In the genomic region with DNA sequence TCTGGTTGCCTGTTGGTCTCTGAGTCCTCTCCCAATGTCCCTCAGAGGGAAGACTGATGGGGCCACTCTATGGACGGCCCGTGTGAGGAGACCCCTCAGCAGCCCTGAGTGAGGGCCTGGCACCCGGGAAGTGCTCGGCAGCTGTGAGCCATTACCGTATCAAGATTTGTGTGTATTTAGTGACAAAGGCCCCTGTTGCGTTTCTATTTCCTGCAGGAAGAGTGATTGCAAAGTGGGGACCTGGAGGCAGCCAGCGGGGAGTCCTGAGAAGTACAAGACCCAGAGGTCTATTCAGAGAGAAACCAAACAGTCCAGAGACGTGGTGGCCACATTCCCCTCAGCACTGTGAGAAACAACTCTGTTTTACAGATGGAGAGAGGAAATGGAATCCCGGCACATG, we compare ENCODE assay signal across 23 cellular contexts. TPM values are rescaled to one million over a fixed set of nuclear protein-coding genes. Genes with fewer than 3 reads are reported as not detected.
DNase-seq lines count a peak whose midpoint lies in the region; ATAC-seq and TF ChIP-seq lines count a peak whose summit lies in the region.
"Had no signal": no experiment of that assay in that cellular context is flagged by ENCODE, and none has a peak within 500 bp of the region (broad histone marks: within the 10 kb centered on the region; RNA-seq: fewer than 3 reads in every experiment).

No MANE protein-coding gene starts in this region.

- no peak overlapping the region; the same call in 1 of the 2 replicates for H3K4me2 ChIP-seq in DND-41 (ENCODE audit: insufficient read depth, low read length)
- H3K4me2 ChIP-seq in PC-9, result peak overlapping the region; percentile 42; the same call in 1 of the 2 replicates
- no peak overlapping the region for H3K4me2 ChIP-seq in skeletal muscle satellite cell (ENCODE audit: low read length)

- no peak for TF ChIP-seq CTCF in DND-41 (IDR thresholded peaks at IDR 0.05; ENCODE audit: borderline replicate concordance, extremely low read depth, low read length, poor library complexity, severe bottlenecking)
- TF ChIP-seq CTCF in PC-9 (conservative IDR thresholded peaks at IDR 0.05), result no peak

- H3K9ac ChIP-seq in DND-41 (ENCODE audit: low read depth, low read length) (peak overlapping the region; percentile 37), skeletal muscle satellite cell (ENCODE audit: low read depth, low read length) (peak overlapping the region; percentile 35)

- H3K9me3 ChIP-seq in DND-41 (ENCODE audit: insufficient read depth, low read length, severe bottlenecking), result no peaks in the 10 kb centered on the region
- H3K9me3 ChIP-seq in PC-9 (ENCODE audit: insufficient read depth, low read depth), result no peaks in the 10 kb centered on the region
- H3K9me3 ChIP-seq in right cardiac atrium (ENCODE audit: control insufficient read depth, low read length), result no peaks in the 10 kb centered on the region
- no peaks in the 10 kb centered on the region for H3K9me3 ChIP-seq in skeletal muscle satellite cell (replicated peaks; ENCODE audit: low read length)
- H3K9me3 ChIP-seq: ovary had no signal

- no peaks in the 10 kb centered on the region for H4K20me1 ChIP-seq in DND-41 (ENCODE audit: insufficient read depth, low read length)
- H4K20me1 ChIP-seq in PC-9 (ENCODE audit: insufficient read depth), result no peaks in the 10 kb centered on the region

- 0 out of 2 replicates have a peak, but pooled peaks cover 4% of the 10 kb centered on the region for H3F3A ChIP-seq in PC-9 (ENCODE audit: insufficient read depth, low read depth)

- no peak overlapping the region; a peak in 1 of 4 replicates for H3K4me3 ChIP-seq in DND-41 (ENCODE audit: low read depth in 1 of 2, low read length in 2 of 2)
- H3K4me3 ChIP-seq in PC-9, result no peak overlapping the region
- no peak overlapping the region for H3K4me3 ChIP-seq in right cardiac atrium (ENCODE audit: low read length)
- H3K4me3 ChIP-seq in skeletal muscle satellite cell (ENCODE audit: low read length), result no peak overlapping the region
- H3K4me3 ChIP-seq: ovary had no signal

- CTCF ChIA-PET in PC-9 (lab: Charles Lee), result no interaction called here
- CTCF ChIA-PET in T-cell (lab: Charles Lee), result no interaction called here

- H3K27ac ChIP-seq in DND-41 (ENCODE audit: low read length), result peak overlapping the region; percentile 88
- peak overlapping the region; percentile 61; the same call in 1 of the 2 replicates for H3K27ac ChIP-seq in PC-9
- H3K27ac ChIP-seq in right cardiac atrium (ENCODE audit: low read length), result no peak overlapping the region
- H3K27ac ChIP-seq: ovary had no signal

- no peaks in the 10 kb centered on the region for H3K9me2 ChIP-seq in PC-9 (ENCODE audit: insufficient read depth)

- H3K27me3 ChIP-seq in DND-41 (ENCODE audit: insufficient read depth, low read length, poor library complexity) (no peaks in the 10 kb centered on the region), PC-9 (ENCODE audit: insufficient read depth, low read depth) (no peaks in the 10 kb centered on the region), right cardiac atrium (ENCODE audit: control insufficient read depth, insufficient read depth) (no peaks in the 10 kb centered on the region), skeletal muscle satellite cell (ENCODE audit: control insufficient read depth, insufficient read depth, low read length) (peaks cover 2% of the 10 kb centered on the region)
- H3K27me3 ChIP-seq: ovary had no signal

- intact Hi-C loops in PC-9 (cut with micrococcal nuclease; ENCODE audit: unreplicated experiment) (no loop called here), right cardiac atrium (cut with DNase I) (no loop called here)

- 0 out of 2 replicates have a peak overlapping the region, but pooled peaks have one; percentile 36 for H2AFZ ChIP-seq in DND-41 (ENCODE audit: low read depth, low read length)
- H2AFZ ChIP-seq in PC-9, result no peak overlapping the region

- H3K4me1 Mint-ChIP-seq in T-cell, result no peaks in the 10 kb centered on the region
- H3K4me1 Mint-ChIP-seq: CD8-positive, alpha-beta memory T cell had no signal

- POLR2A ChIA-PET in PC-9 (lab: Charles Lee; ENCODE audit: unreplicated experiment), result no interaction called here
- POLR2A ChIA-PET in T-cell (lab: Charles Lee), result no interaction called here

- peaks cover 0 to 3% of the 10 kb centered on the region in 2 donors for H3K27me3 Mint-ChIP-seq in T-cell
- H3K27me3 Mint-ChIP-seq: effector memory CD8-positive, alpha-beta T cell had no signal

- DNase-seq in DND-41 (no peak), PC-9 (no peak), right cardiac atrium (no peak), activated T-cell treated with anti-CD3 and anti-CD28 coated beads for 4 hours (no peak), cerebellar nuclear complex (lab: John Stamatoyannopoulos, UW) (no peak), T-cell (no peak)
- DNase-seq: activated CD4-positive, alpha-beta T cell treated with anti-CD3 and anti-CD28 coated beads, Interleukin-2, amount 10 ng/mL, durations not matched to agents 7 days and 5 days; activated CD8-positive, alpha-beta memory T cell treated with anti-CD3 and anti-CD28 coated beads, Interleukin-2, amount 50 U/mL, for 4 hours; activated effector memory CD4-positive, alpha-beta T cell treated with anti-CD3 and anti-CD28 coated beads, Interleukin-2, amount 50 U/mL, for 16 hours; amniotic stem cell; CD8-positive, alpha-beta memory T cell; central memory CD4-positive, alpha-beta T cell; DMS79; effector memory CD8-positive, alpha-beta T cell; Karpas-422; NCI-H1105 treated with DMSO at 0.1 percent for 48 hours; NCI-H524 treated with DMSO at 0.1 percent for 48 hours; SIG-M5; stimulated activated CD4-positive, alpha-beta T cell treated with anti-CD3 and anti-CD28 coated beads, Interleukin-4, amount 100 ng/mL, for 4 hours had no signal

- no peaks in the 10 kb centered on the region for H3K9me3 Mint-ChIP-seq in T-cell
- H3K9me3 Mint-ChIP-seq: activated CD4-positive, alpha-beta T cell treated with anti-CD3 and anti-CD28 coated beads, Interleukin-2, amount 10 ng/mL, durations not matched to agents 7 days and 5 days; effector memory CD8-positive, alpha-beta T cell; T-helper 1 cell treated with Interleukin-12 subunit alpha and Interleukin-12 subunit beta and Interleukin-4 antibody, amounts not matched to agents 30 μg/mL and 1 μg/mL, for 36 hours had no signal

- H3K4me1 ChIP-seq in DND-41 (ENCODE audit: insufficient read depth, low read length) (peaks cover 85% of the 10 kb centered on the region), PC-9 (replicated peaks; ENCODE audit: insufficient read depth) (peaks cover 22% of the 10 kb centered on the region), right cardiac atrium (ENCODE audit: control insufficient read depth, insufficient read depth, low read length) (peaks cover 3% of the 10 kb centered on the region), skeletal muscle satellite cell (ENCODE audit: control insufficient read depth, insufficient read depth, low read length) (peaks cover 42% of the 10 kb centered on the region)

- H3K4me3 Mint-ChIP-seq in T-cell, result no peak overlapping the region
- H3K4me3 Mint-ChIP-seq: activated CD4-positive, alpha-beta T cell treated with anti-CD3 and anti-CD28 coated beads, Interleukin-2, amount 10 ng/mL, durations not matched to agents 7 days and 5 days; CD8-positive, alpha-beta memory T cell; effector memory CD8-positive, alpha-beta T cell; T-helper 1 cell treated with Interleukin-12 subunit alpha and Interleukin-12 subunit beta and Interleukin-4 antibody, amounts not matched to agents 30 μg/mL and 1 μg/mL, for 36 hours had no signal

- no peaks in the 10 kb centered on the region for H3K36me3 Mint-ChIP-seq in T-cell
- H3K36me3 Mint-ChIP-seq: CD8-positive, alpha-beta memory T cell had no signal

- H3K27ac Mint-ChIP-seq in T-cell, result no peak overlapping the region
- H3K27ac Mint-ChIP-seq: activated CD4-positive, alpha-beta T cell treated with anti-CD3 and anti-CD28 coated beads, Interleukin-2, amount 10 ng/mL, durations not matched to agents 7 days and 5 days; CD8-positive, alpha-beta memory T cell; effector memory CD8-positive, alpha-beta T cell; T-helper 1 cell treated with Interleukin-12 subunit alpha and Interleukin-12 subunit beta and Interleukin-4 antibody, amounts not matched to agents 30 μg/mL and 1 μg/mL, for 36 hours had no signal

- 67% methylated on average over 9 of the region's 9 CpGs for WGBS in right cardiac atrium

- H3K36me3 ChIP-seq in DND-41 (ENCODE audit: insufficient read depth, low read length), result peaks cover 3% of the 10 kb centered on the region; the same call in 1 of the 2 replicates
- H3K36me3 ChIP-seq in PC-9 (ENCODE audit: low read depth), result no peaks in the 10 kb centered on the region
- H3K36me3 ChIP-seq in skeletal muscle satellite cell (ENCODE audit: insufficient read depth, low read length), result no peaks in the 10 kb centered on the region
- H3K36me3 ChIP-seq: ovary had no signal

- no TSS peak for BruUV-seq in PC-9 (replicated peaks; lab: Mats Ljungman, UMichigan)

- no peak for ATAC-seq in DND-41 (ENCODE audit: insufficient read depth, low read depth)
- ATAC-seq in right cardiac atrium, result peak; percentile 17 to 34
- ATAC-seq in HG03520 (IDR thresholded peaks at IDR 0.05; ENCODE audit: unreplicated experiment), result no peak
- no peak for ATAC-seq in T-cell (replicated peaks in 1 of 4)
- ATAC-seq: effector memory CD8-positive, alpha-beta T cell had no signal

- H3K79me2 ChIP-seq in DND-41 (ENCODE audit: insufficient read depth, low read length) (peaks cover 2% of the 10 kb centered on the region; the same call in 1 of the 2 replicates), PC-9 (ENCODE audit: low read depth) (no peaks in the 10 kb centered on the region)

RNA-seq across cellular contexts. Expression of gene CHST15, which starts 51.1 kb away (rescaled TPM):
- total RNA-seq in PC-9 (2021), result 23.8 and 24.6 TPM in 2 replicates
- total RNA-seq in right cardiac atrium, result 10 to 100 TPM in 1 of 4 donors, 1 to 10 TPM in 3; 5.0 to 11.9 (median 8.7) TPM
- polyA plus RNA-seq in right cardiac atrium, result 2.2 TPM
- total RNA-seq in skeletal muscle satellite cell (2012; rRNA removed), result 1.3 and 3.1 TPM in 2 replicates
- total RNA-seq in T-cell, result 1 to 10 TPM in 4 of 5 donors, under 1 TPM in 1; 0.95 to 4.2 (median 1.3) TPM
- total RNA-seq: activated CD4-positive, alpha-beta T cell treated with anti-CD3 and anti-CD28 coated beads, Interleukin-2, amount 10 ng/mL, durations not matched to agents 7 days and 5 days had no signal
- polyA plus RNA-seq: CD8-positive, alpha-beta memory T cell had no signal

Comparison
In these comparisons a context has a peak if more than half of its experiments do, and no peak if none do; other contexts are left out.
1. ATAC-seq: peak in right cardiac atrium (2 of 2); none in DND-41 (single experiment), HG03520 (single experiment) and T-cell (0 of 4).